ENCODE assay signal across 7 cellular contexts in genomic region chr1:202235856-202236837, GRCh38. TPM values are rescaled to one million over a fixed set of nuclear protein-coding genes. Genes with fewer than 3 reads are reported as not detected.
DNase-seq lines count a peak whose midpoint lies in the region; FAIRE-seq and TF ChIP-seq lines count a peak whose summit lies in the region.

No MANE protein-coding gene starts in this region.

- peaks cover 3% of the 10 kb centered on the region for H3K4me1 Mint-ChIP-seq in progenitor cell of endocrine pancreas (ENCODE audit: low read depth)

- no peaks in the 10 kb centered on the region for H3K27me3 ChIP-seq in uterus

- no peaks in the 10 kb centered on the region for H3K4me1 ChIP-seq in uterus

- H3K9me3 ChIP-seq in uterus, result no peaks in the 10 kb centered on the region

- peak; percentile 51 for FAIRE-seq in GM12892 (lab: Jason Lieb, UNC)

- no peaks in the 10 kb centered on the region for H3K9me3 Mint-ChIP-seq in progenitor cell of endocrine pancreas (ENCODE audit: low read depth)

- DNase-seq in GM12892 (ENCODE audit: insufficient read length) (peak; percentile 79), LHCN-M2 (ENCODE audit: low read depth) (peak; percentile 88), SHP77 treated with DMSO at 0.1 percent for 48 hours (lab: John Stamatoyannopoulos, UW) (peak; percentile 43), glomerular visceral epithelial cell (ENCODE audit: extremely low spot score) (peak; percentile 94), progenitor cell of endocrine pancreas (ENCODE audit: low spot score, unreplicated experiment) (peak; percentile 74), uterus (peak; percentile 34 to 44)
- DNase-seq in activated T-helper 9 cell treated with anti-CD3 and anti-CD28 coated beads, Interleukin-2, amount 50 U/mL, for 16 hours (ENCODE audit: low read depth), result peak; percentile 45

- H3K27me3 Mint-ChIP-seq in progenitor cell of endocrine pancreas, result peaks cover 44% of the 10 kb centered on the region

- intact Hi-C loops in uterus (cut with DNase I; ENCODE audit: low total_unique reads), result no loop called here

- H3K27ac Mint-ChIP-seq in progenitor cell of endocrine pancreas, result no peak overlapping the region

- H3K36me3 Mint-ChIP-seq in progenitor cell of endocrine pancreas (ENCODE audit: insufficient read depth), result no peaks in the 10 kb centered on the region

- H3K36me3 ChIP-seq in uterus, result no peaks in the 10 kb centered on the region

- no peak overlapping the region for H3K4me3 ChIP-seq in uterus

- no peak overlapping the region for H3K27ac ChIP-seq in uterus

- TF ChIP-seq CTCF in progenitor cell of endocrine pancreas (IDR thresholded peaks at IDR 0.05; ENCODE audit: unreplicated experiment) (peak; percentile 79), uterus (IDR thresholded peaks at IDR 0.05) (peak; percentile 41 to 71 (median 53))

- H3K4me3 Mint-ChIP-seq in progenitor cell of endocrine pancreas (ENCODE audit: low read depth), result no peak overlapping the region

- no peak for TF ChIP-seq POLR2A in GM12892 (IDR thresholded peaks at IDR 0.05; ENCODE audit: low read depth, low read length)
- TF ChIP-seq POLR2A in uterus (IDR thresholded peaks at IDR 0.05), result no peak

RNA-seq across cellular contexts. Expression of gene LGR6, which starts 42.5 kb away (rescaled TPM):
- not detected for polyA plus RNA-seq in GM12892 (2012; ENCODE audit: missing spikeins)
- total RNA-seq in LHCN-M2 (2014; rRNA removed), result not detected in 2 replicates
- 0.07 TPM for polyA plus RNA-seq in LHCN-M2 (2012)
- 0.47 and 0.50 TPM in 2 replicates for total RNA-seq in progenitor cell of endocrine pancreas
- total RNA-seq in uterus, result 1 to 10 TPM in 3 of 4 donors, not detected in 1; 3.5 to 7.2 (median 4.0) TPM

Comparison
In these comparisons a context has a peak if more than half of its experiments do, and no peak if none do; other contexts are left out.
1. DNase-seq: peak in every context shown above with its lines; median percentile 94 in glomerular visceral epithelial cell; 88 in LHCN-M2; 79 in GM12892; 74 in progenitor cell of endocrine pancreas; 45 in activated T-helper 9 cell treated with anti-CD3 and anti-CD28 coated beads, Interleukin-2, amount 50 U/mL, for 16 hours; 43 in SHP77 treated with DMSO at 0.1 percent for 48 hours; 39 in uterus.